ENCODE assay signal across 8 cellular contexts in the genomic region with DNA sequence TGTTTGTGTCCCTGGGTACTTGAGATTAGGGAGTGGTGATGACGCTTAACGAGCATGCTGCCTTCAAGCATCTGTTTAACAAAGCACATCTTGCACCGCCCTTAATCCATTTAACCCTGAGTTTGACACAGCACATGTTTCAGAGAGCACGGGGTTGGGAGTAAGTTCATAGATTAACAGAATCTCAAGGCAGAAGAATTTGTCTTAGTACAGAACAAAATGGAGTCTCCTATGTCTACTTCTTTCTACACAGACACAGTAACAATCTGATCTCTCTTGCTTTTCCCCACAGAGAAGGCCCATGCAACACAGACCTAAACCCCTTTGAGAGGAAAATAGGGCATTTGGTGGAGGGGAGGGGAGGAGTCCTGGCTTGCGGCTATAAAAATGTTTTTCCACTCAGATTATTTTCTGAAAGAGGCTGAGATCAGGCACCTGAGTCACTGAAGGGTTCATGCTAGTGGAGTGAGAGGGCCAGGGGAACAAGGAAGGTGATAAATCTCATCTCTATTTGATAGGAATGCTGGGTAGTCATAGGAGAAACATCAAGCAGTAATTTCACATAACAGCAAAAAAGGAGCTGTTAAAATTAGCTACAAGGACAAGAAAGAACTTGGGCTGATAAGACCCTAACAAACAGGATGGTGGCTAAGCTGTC.
DNase-seq lines count a peak whose midpoint lies in the region; ATAC-seq and TF ChIP-seq lines count a peak whose summit lies in the region.
"Not testable (repeated sequence)": the region's sequence is repeated elsewhere in the genome, so short reads cannot be mapped to it uniquely, and the experiment has no call there.

No MANE protein-coding gene starts in this region.

- in situ Hi-C loops in GM23248 (cut with MboI), result not testable (repeated sequence)

- CTCF ChIA-PET in PC-3 (lab: Charles Lee), result interaction anchor here (0.7 kb wide), 1 partner anchor 23 kb away, joined by 3 read pairs; no protein-coding TSS in a partner anchor

- not testable (repeated sequence) for ATAC-seq in PC-3
- ATAC-seq in left colon, result peak; percentile 23

- WGBS in GM23248 (ENCODE audit: low coverage in 1 of 2, low lambda C conversion rate in 2 of 2, missing lambda C conversion rate in 2 of 2), 2 experiments, result 30 to 44% methylated on average over 5 of the region's 5 CpGs
- WGBS in endodermal cell (ENCODE audit: insufficient coverage in 1 of 2, insufficient read length in 1 of 2), 2 experiments, result 88 to 100% methylated on average over 1 to 5 of the region's 5 CpGs

- H3K27ac ChIP-seq in 22Rv1, result peak overlapping the region; percentile 91
- H3K27ac ChIP-seq in GM23248; PC-3 (ENCODE audit: low read length); endodermal cell (ENCODE audit: low read depth, low read length): not testable (repeated sequence)

- H3K9me3 ChIP-seq in GM23248 (ENCODE audit: low read depth); PC-3 (ENCODE audit: low read length): not testable (repeated sequence)
- peaks cover 25% of the 10 kb centered on the region for H3K9me3 ChIP-seq in endodermal cell (ENCODE audit: control insufficient read depth, low read length)

- H2AFZ ChIP-seq in GM23248, result not testable (repeated sequence)
- 0 out of 2 replicates have a peak overlapping the region, but pooled peaks have one; percentile 24 for H2AFZ ChIP-seq in PC-3 (ENCODE audit: low read length)

- H3K27me3 Mint-ChIP-seq in endodermal cell (ENCODE audit: insufficient read depth), result peaks cover 15% of the 10 kb centered on the region
- H3K27me3 Mint-ChIP-seq in glutamatergic neuron (ENCODE audit: unreplicated experiment), result not testable (repeated sequence)

- not testable (repeated sequence) for H3K4me3 ChIP-seq in GM23248; PC-3 (ENCODE audit: low read length)
- peak overlapping the region; percentile 13 for H3K4me3 ChIP-seq in endodermal cell (ENCODE audit: low read length)

- not testable (repeated sequence) for BruUV-seq in PC-3 (replicated peaks; lab: Mats Ljungman, UMichigan)

- DNase-seq in GM23248 (peak; percentile 51), NCI-H226 (peak; percentile 53), amniotic epithelial cell (ENCODE audit: low read depth) (peak; percentile 42), endodermal cell (peak; percentile 13)
- DNase-seq in PC-3, glutamatergic neuron, left colon: not testable (repeated sequence)

- not testable (repeated sequence) for H3K9me2 ChIP-seq in GM23248 (ENCODE audit: insufficient read depth); PC-3 (replicated peaks; ENCODE audit: low read length)

- not testable (repeated sequence) for H3K4me2 ChIP-seq in GM23248 (ENCODE audit: unreplicated experiment); PC-3 (ENCODE audit: low read length)

- H3K4me1 Mint-ChIP-seq in endodermal cell, result peaks cover 31% of the 10 kb centered on the region
- H3K4me1 Mint-ChIP-seq in glutamatergic neuron (ENCODE audit: low read depth, unreplicated experiment), result peaks cover 17% of the 10 kb centered on the region

- TF ChIP-seq CTCF in 22Rv1 (IDR thresholded peaks at IDR 0.05); PC-3 (conservative IDR thresholded peaks at IDR 0.05; ENCODE audit: low read depth, low read length); endodermal cell (conservative IDR thresholded peaks at IDR 0.05); glutamatergic neuron (IDR thresholded peaks at IDR 0.05; ENCODE audit: partially characterized antibody, unreplicated experiment): not testable (repeated sequence)

- H3K4me3 Mint-ChIP-seq in endodermal cell, result not testable (repeated sequence)
- peak overlapping the region; percentile 2 for H3K4me3 Mint-ChIP-seq in glutamatergic neuron (ENCODE audit: unreplicated experiment)

- not testable (repeated sequence) for H3K36me3 ChIP-seq in GM23248 (ENCODE audit: low read depth); PC-3 (ENCODE audit: low read depth, low read length); endodermal cell (ENCODE audit: control insufficient read depth, insufficient read depth, low read length)

- H4K20me1 ChIP-seq in GM23248 (ENCODE audit: insufficient read depth); PC-3 (ENCODE audit: low read length): not testable (repeated sequence)

- intact Hi-C loops in PC-3 (cut with micrococcal nuclease); left colon (cut with DNase I, micrococcal nuclease): not testable (repeated sequence)

- not testable (repeated sequence) for H3K4me1 ChIP-seq in GM23248 (ENCODE audit: insufficient read depth); endodermal cell (ENCODE audit: control insufficient read depth, insufficient read depth, low read length)
- peaks cover 17% of the 10 kb centered on the region for H3K4me1 ChIP-seq in PC-3 (ENCODE audit: insufficient read depth, low read length)

- POLR2A ChIA-PET in PC-3 (lab: Charles Lee; ENCODE audit: unreplicated experiment), result interaction anchor here (0.9 kb wide), 1 partner anchor 33 kb away, joined by 3 read pairs; a partner anchor contains a TSS

- not testable (repeated sequence) for H3F3A ChIP-seq in GM23248 (ENCODE audit: insufficient read depth); PC-3 (ENCODE audit: low read length, unreplicated experiment)

- H3K79me2 ChIP-seq in GM23248 (ENCODE audit: insufficient read depth); PC-3 (ENCODE audit: low read length): not testable (repeated sequence)

- not testable (repeated sequence) for H3K9ac ChIP-seq in GM23248; PC-3 (ENCODE audit: low read length); endodermal cell (ENCODE audit: extremely low read depth, low read length, poor library complexity, severe bottlenecking)

- not testable (repeated sequence) for H3K36me3 Mint-ChIP-seq in endodermal cell (ENCODE audit: low read depth); glutamatergic neuron (ENCODE audit: unreplicated experiment)

- H3K27ac Mint-ChIP-seq in endodermal cell, result not testable (repeated sequence)
- peak overlapping the region; percentile 48 for H3K27ac Mint-ChIP-seq in glutamatergic neuron (ENCODE audit: unreplicated experiment)

- not testable (repeated sequence) for H3K27me3 ChIP-seq in GM23248 (replicated peaks; ENCODE audit: insufficient read depth); PC-3 (ENCODE audit: low read length); endodermal cell (ENCODE audit: control insufficient read depth, insufficient read depth, low read length, poor library complexity, severe bottlenecking)

- peaks cover 35% of the 10 kb centered on the region for H3K9me3 Mint-ChIP-seq in endodermal cell
- peaks cover 11% of the 10 kb centered on the region for H3K9me3 Mint-ChIP-seq in glutamatergic neuron (ENCODE audit: unreplicated experiment)
